ENCODE assay signal across 8 cellular contexts in the genomic region with DNA sequence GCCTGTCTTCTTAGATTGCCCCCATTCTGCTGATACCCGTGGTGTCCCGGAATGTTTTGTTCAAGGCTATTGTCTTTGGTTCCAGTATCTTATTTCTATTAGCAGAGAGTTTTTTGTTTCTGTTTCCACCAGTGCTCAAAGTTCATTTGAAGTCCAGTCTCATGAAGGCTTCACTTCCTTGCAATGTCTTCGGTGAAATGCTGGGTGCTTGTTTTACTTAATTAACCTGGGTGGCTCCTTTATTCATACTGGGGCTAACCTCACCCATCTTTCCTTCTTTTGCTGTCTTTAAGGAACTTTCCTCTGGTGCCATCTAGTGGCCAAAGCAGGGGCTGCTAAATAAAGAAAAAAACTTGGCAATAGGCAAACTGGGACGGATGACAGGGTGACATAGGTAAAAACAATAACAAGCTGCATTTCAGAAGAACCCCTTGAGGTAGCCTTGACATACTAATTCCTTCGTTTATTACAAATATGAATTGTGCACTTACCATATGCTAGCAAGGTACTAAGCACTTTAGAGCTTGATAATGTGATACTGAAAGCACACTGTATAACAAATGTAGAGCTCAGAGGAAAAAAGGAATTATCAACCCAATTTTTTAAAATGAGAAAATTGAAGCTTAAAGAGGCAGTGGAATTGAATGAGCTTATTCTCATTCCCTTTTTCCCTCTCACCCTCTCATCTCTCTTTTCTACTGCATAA. TPM values are rescaled to one million over a fixed set of nuclear protein-coding genes. Genes with fewer than 3 reads are reported as not detected.
DNase-seq lines count a peak whose midpoint lies in the region; ATAC-seq, FAIRE-seq and TF ChIP-seq lines count a peak whose summit lies in the region.

No MANE protein-coding gene starts in this region.

- no peaks in the 10 kb centered on the region for H3K9me3 ChIP-seq in small intestine (ENCODE audit: control insufficient read depth, low read depth)

- H3K4me1 ChIP-seq in small intestine (ENCODE audit: control insufficient read depth in 2 of 2, insufficient read depth in 1 of 2, low read depth in 1 of 2, low read length in 1 of 2) = no peaks in the 10 kb centered on the region

- no peaks in the 10 kb centered on the region for H3K27me3 ChIP-seq in small intestine (ENCODE audit: control insufficient read depth in 2 of 2, insufficient read depth in 2 of 2, low read length in 2 of 2)

- H3K36me3 ChIP-seq in small intestine (ENCODE audit: control insufficient read depth in 2 of 2, insufficient read depth in 2 of 2, low read length in 2 of 2) = no peaks in the 10 kb centered on the region

- WGBS in small intestine, 3 donors = 6 to 14% (median 11%) methylated on average over 5 of the region's 5 CpGs

- FAIRE-seq in small intestine (lab: Jason Lieb, UNC) = peak; percentile 5

- ATAC-seq in HG02759 (IDR thresholded peaks at IDR 0.05; ENCODE audit: unreplicated experiment) (peak; percentile 83), HG02884 (IDR thresholded peaks at IDR 0.05; ENCODE audit: unreplicated experiment) (no peak)

- H3K27ac ChIP-seq in small intestine (ENCODE audit: low read depth in 1 of 2, low read length in 1 of 2) = no peak overlapping the region

- DNase-seq in GM12864 (ENCODE audit: low read depth) (peak; percentile 33), NCI-H146 (lab: John Stamatoyannopoulos, UW) (peak; percentile 40), T-helper 22 cell (ENCODE audit: low read depth) (peak; percentile 14), anterior cingulate cortex (lab: John Stamatoyannopoulos, UW) (peak in 48 of 58 donors; percentile 4 to 80 (median 36)), hippocampal formation (lab: John Stamatoyannopoulos, UW) (peak; percentile 44 to 49), small intestine (peak; percentile 83)

- TF ChIP-seq CTCF in GM12864 (IDR thresholded peaks at IDR 0.05; ENCODE audit: low read depth, low read length, missing control alignments) = peak; percentile 84

- no peak overlapping the region for H3K4me3 ChIP-seq in GM12864 (ENCODE audit: low read depth, low read length)
- no peak overlapping the region for H3K4me3 ChIP-seq in small intestine (ENCODE audit: low read depth in 1 of 2, low read length in 2 of 2)

RNA-seq across cellular contexts. Expression of gene SMIM36, which starts 2.8 kb away (rescaled TPM):
- not detected for polyA plus RNA-seq in small intestine

Comparison
In these comparisons a context has a peak if more than half of its experiments do, and no peak if none do; other contexts are left out.
1. DNase-seq: peak in every context shown above with its lines; median percentile 83 in small intestine; 46 in hippocampal formation; 40 in NCI-H146; 36 in anterior cingulate cortex; 33 in GM12864; 14 in T-helper 22 cell.